In the genomic region with DNA sequence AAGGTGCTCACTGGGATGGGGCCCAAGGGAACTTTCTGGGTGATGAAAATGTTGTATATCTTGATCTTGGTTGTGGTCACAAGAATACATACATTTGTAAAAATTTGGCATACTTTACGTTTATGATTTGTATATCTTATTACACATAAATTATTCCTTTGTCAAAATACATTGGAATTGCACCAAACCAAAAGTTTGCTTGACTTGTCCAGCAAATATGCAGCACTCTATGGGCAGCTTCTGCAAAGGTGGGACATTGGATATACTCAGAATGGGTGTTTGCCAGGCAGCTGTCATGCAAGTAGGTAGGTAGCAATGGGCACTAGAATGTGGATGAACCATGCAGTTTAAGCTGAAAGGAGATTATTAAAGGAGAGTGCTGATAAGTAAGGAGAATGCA, we compare ENCODE assay signal across 29 cellular contexts.
"Had no signal": no experiment of that assay in that cellular context is flagged by ENCODE, and none has a peak within 500 bp of the region (broad histone marks: within the 10 kb centered on the region; RNA-seq: fewer than 3 reads in every experiment).

No MANE protein-coding gene starts in this region.

- FAIRE-seq: endometrium, endothelial cell of umbilical vein, frontal cortex had no signal

- H3K36me3 ChIP-seq: colonic mucosa, esophagus muscularis mucosa, esophagus squamous epithelium, gastrocnemius medialis, gastroesophageal sphincter, heart left ventricle, heart right ventricle had no signal

- H3K4me2 ChIP-seq: hepatocyte had no signal

- ATAC-seq: effector memory CD8-positive, alpha-beta T cell; esophagus mucosa; foreskin keratinocyte; gastrocnemius medialis; gastroesophageal sphincter; heart left ventricle; heart right ventricle had no signal

- H3K9me3 ChIP-seq: colonic mucosa, esophagus muscularis mucosa, esophagus squamous epithelium, gastrocnemius medialis, gastroesophageal sphincter, heart left ventricle, heart right ventricle had no signal

- H3K79me2 ChIP-seq: hepatocyte had no signal

- H3K27me3 Mint-ChIP-seq: effector memory CD8-positive, alpha-beta T cell had no signal

- H3K4me3 Mint-ChIP-seq: dendritic cell treated with granulocyte-macrophage colony-stimulating factor and Interleukin-4, amounts not matched to agents 40 ng/mL and 50 ng/mL, for 4 days; effector memory CD8-positive, alpha-beta T cell; endodermal cell had no signal

- H3K27me3 ChIP-seq: colonic mucosa, dorsolateral prefrontal cortex, esophagus muscularis mucosa, esophagus squamous epithelium, foreskin keratinocyte, gastrocnemius medialis, gastroesophageal sphincter, hepatocyte had no signal

- DNase-seq: colonic mucosa; cortex of kidney; dermis blood vessel endothelial cell; dorsolateral prefrontal cortex; effector CD4-positive, alpha-beta T cell; effector CD8-positive, alpha-beta T cell; effector memory CD4-positive, alpha-beta T cell; effector memory CD8-positive, alpha-beta T cell; endodermal cell; erythroblast; esophagus squamous epithelium; foreskin fibroblast; foreskin keratinocyte; foreskin melanocyte; gastrocnemius medialis; glutamatergic neuron; heart left ventricle; heart right ventricle; hippocampal formation had no signal

- H2AFZ ChIP-seq: hepatocyte had no signal

- H3K9me3 Mint-ChIP-seq: dendritic cell treated with granulocyte-macrophage colony-stimulating factor and Interleukin-4, amounts not matched to agents 40 ng/mL and 50 ng/mL, for 4 days; endodermal cell had no signal

- H3K27ac Mint-ChIP-seq: dendritic cell treated with granulocyte-macrophage colony-stimulating factor and Interleukin-4, amounts not matched to agents 40 ng/mL and 50 ng/mL, for 4 days; effector memory CD8-positive, alpha-beta T cell; endodermal cell had no signal

- H3K4me3 ChIP-seq: colonic mucosa, coronary artery, dorsolateral prefrontal cortex, esophagus muscularis mucosa, esophagus squamous epithelium, gastrocnemius medialis, gastroesophageal sphincter, heart left ventricle, heart right ventricle, hepatocyte had no signal

- H3K4me1 ChIP-seq: colonic mucosa, esophagus muscularis mucosa, esophagus squamous epithelium, foreskin keratinocyte, gastrocnemius medialis, gastroesophageal sphincter, heart left ventricle, heart right ventricle had no signal

- H3K27ac ChIP-seq: colonic mucosa, coronary artery, dorsolateral prefrontal cortex, epithelial cell of prostate, esophagus muscularis mucosa, esophagus squamous epithelium, foreskin keratinocyte, gastrocnemius medialis, gastroesophageal sphincter, heart left ventricle, heart right ventricle, hepatocyte had no signal
